In genomic region chr17:17077861-17078732, GRCh38 we compare ENCODE assay signal across 12 cellular contexts. TPM values are rescaled to one million over a fixed set of nuclear protein-coding genes. Genes with fewer than 3 reads are reported as not detected.
DNase-seq lines count a peak whose midpoint lies in the region; FAIRE-seq and TF ChIP-seq lines count a peak whose summit lies in the region.
"Had no signal": no experiment of that assay in that cellular context is flagged by ENCODE, and none has a peak within 500 bp of the region (broad histone marks: within the 10 kb centered on the region; RNA-seq: fewer than 3 reads in every experiment).

No MANE protein-coding gene starts in this region.

- H4K8ac ChIP-seq in neuronal stem cell (ENCODE audit: low read depth, low read length) = no peak overlapping the region

- no peak overlapping the region for H2BK12ac ChIP-seq in neuronal stem cell (ENCODE audit: low read length)

- no peak overlapping the region for H4K91ac ChIP-seq in neuronal stem cell (ENCODE audit: low read depth, low read length, poor library complexity)

- intact Hi-C loops in left ventricle myocardium inferior (cut with micrococcal nuclease) = no loop called here

- H3K18ac ChIP-seq in neuronal stem cell (ENCODE audit: low read length) = no peak overlapping the region

- H3K9ac ChIP-seq in neuronal stem cell (ENCODE audit: low read depth, low read length, poor library complexity) = no peak overlapping the region

- no peak overlapping the region for H2BK15ac ChIP-seq in neuronal stem cell (ENCODE audit: low read length)

- H3K27ac ChIP-seq in left ventricle myocardium inferior (replicated peaks) (peak overlapping the region; percentile 74), right atrium auricular region (no peak overlapping the region), hepatocyte (peak overlapping the region; percentile 87), neuronal stem cell (replicated peaks; ENCODE audit: low read length) (no peak overlapping the region)
- H3K27ac ChIP-seq: thyroid gland had no signal

- no peak overlapping the region for H3K14ac ChIP-seq in neuronal stem cell (ENCODE audit: low read length)

- H3K79me2 ChIP-seq in hepatocyte = peaks cover 88% of the 10 kb centered on the region

- peaks cover 4% of the 10 kb centered on the region for H3K79me1 ChIP-seq in neuronal stem cell (ENCODE audit: low read depth, low read length)

- 77% methylated on average over 15 of the region's 15 CpGs for WGBS in hepatocyte (ENCODE audit: low lambda C conversion rate, missing lambda C conversion rate)
- WGBS in neuronal stem cell (ENCODE audit: extremely low coverage in 2 of 2, insufficient read length in 2 of 2, insufficient replicate concordance in 1 of 2), 2 donors = no CpG with 5 or more reads among the region's 15 CpGs

- H3K27me3 ChIP-seq in left ventricle myocardium inferior (ENCODE audit: low read depth) (no peaks in the 10 kb centered on the region), right atrium auricular region (no peaks in the 10 kb centered on the region), hepatocyte (no peaks in the 10 kb centered on the region), neuronal stem cell (ENCODE audit: control insufficient read depth in 3 of 3, insufficient read depth in 3 of 3, low read depth in 1 of 3, low read length in 3 of 3) (no peaks in the 10 kb centered on the region), HAP-1 (ENCODE audit: low read depth) (no peaks in the 10 kb centered on the region)
- H3K27me3 ChIP-seq: thyroid gland had no signal

- H4K20me1 ChIP-seq in hepatocyte (ENCODE audit: insufficient read depth, poor library complexity, severe bottlenecking) = peaks cover 70% of the 10 kb centered on the region

- in situ Hi-C loops in HAP-1 (cut with MboI; ENCODE audit: low sequenced_read_pairs) = no loop called here

- no peak overlapping the region for H3K4ac ChIP-seq in neuronal stem cell (ENCODE audit: low read length)

- no peak overlapping the region for H2BK120ac ChIP-seq in neuronal stem cell (ENCODE audit: low read depth, low read length)

- DNase-seq in left ventricle myocardium inferior (no peak), right atrium auricular region (ENCODE audit: low spot score) (no peak), hepatocyte (ENCODE audit: low spot score) (peak; percentile 83), neuronal stem cell (ENCODE audit: low spot score) (no peak), NCI-H1092 (lab: John Stamatoyannopoulos, UW) (no peak), HAP-1 (ENCODE audit: low spot score in 2 of 2) (no peak), frontal cortex (ENCODE audit: low spot score in 2 of 2) (no peak), superior temporal gyrus (ENCODE audit: extremely low spot score) (no peak)
- DNase-seq: NCI-H1436 treated with DMSO at 0.1 percent for 48 hours, NCI-H748 treated with DMSO at 0.1 percent for 48 hours, SHP77 treated with DMSO at 0.1 percent for 48 hours, thyroid gland had no signal

- H3K4me3 ChIP-seq in left ventricle myocardium inferior (no peak overlapping the region), right atrium auricular region (no peak overlapping the region), hepatocyte (no peak overlapping the region), neuronal stem cell (ENCODE audit: low read length in 2 of 2) (peak overlapping the region in 1 of 2 donors; percentile 40), HAP-1 (no peak overlapping the region)
- H3K4me3 ChIP-seq: thyroid gland had no signal

- no peak overlapping the region for H2BK5ac ChIP-seq in neuronal stem cell (ENCODE audit: low read length)

- H3K4me1 ChIP-seq in left ventricle myocardium inferior (peaks cover 98% of the 10 kb centered on the region), right atrium auricular region (peaks cover 0 to 78% of the 10 kb centered on the region in 2 donors), hepatocyte (ENCODE audit: insufficient read depth) (peaks cover 43% of the 10 kb centered on the region), neuronal stem cell (ENCODE audit: control insufficient read depth in 2 of 2, insufficient read depth in 1 of 2, low read depth in 1 of 2, low read length in 2 of 2) (peaks cover 7 to 14% of the 10 kb centered on the region in 2 donors), HAP-1 (no peaks in the 10 kb centered on the region)

- no peak for TF ChIP-seq CTCF in left ventricle myocardium inferior (IDR thresholded peaks at IDR 0.05; ENCODE audit: borderline replicate concordance)
- TF ChIP-seq CTCF in right atrium auricular region (IDR thresholded peaks at IDR 0.05) = no peak
- no peak for TF ChIP-seq CTCF in hepatocyte (IDR thresholded peaks at IDR 0.05; ENCODE audit: poor library complexity)

- H3K36me3 ChIP-seq in left ventricle myocardium inferior = peaks cover 26% of the 10 kb centered on the region
- peaks cover 28% of the 10 kb centered on the region for H3K36me3 ChIP-seq in right atrium auricular region
- H3K36me3 ChIP-seq in hepatocyte (replicated peaks; ENCODE audit: insufficient read depth, low read depth) = no peaks in the 10 kb centered on the region
- peaks cover 11 to 57% of the 10 kb centered on the region in 2 donors for H3K36me3 ChIP-seq in neuronal stem cell (replicated peaks in 1 of 2; ENCODE audit: control insufficient read depth in 2 of 2, insufficient read depth in 2 of 2, low read length in 2 of 2)
- peaks cover 35% of the 10 kb centered on the region for H3K36me3 ChIP-seq in HAP-1 (replicated peaks)

- no peak overlapping the region for H2AK5ac ChIP-seq in neuronal stem cell (ENCODE audit: low read depth, low read length)

- H3K9me2 ChIP-seq in hepatocyte (replicated peaks; ENCODE audit: insufficient read depth) = no peaks in the 10 kb centered on the region

- H2AFZ ChIP-seq in hepatocyte (no peak overlapping the region), neuronal stem cell (ENCODE audit: low read length) (no peak overlapping the region)

- H3K9me3 ChIP-seq in left ventricle myocardium inferior (replicated peaks) (no peaks in the 10 kb centered on the region), right atrium auricular region (no peaks in the 10 kb centered on the region), hepatocyte (ENCODE audit: low read depth) (no peaks in the 10 kb centered on the region), neuronal stem cell (replicated peaks in 1 of 2; ENCODE audit: control insufficient read depth in 2 of 2, insufficient read depth in 1 of 2, low read depth in 1 of 2, low read length in 2 of 2) (no peaks in the 10 kb centered on the region), HAP-1 (no peaks in the 10 kb centered on the region)
- H3K9me3 ChIP-seq: thyroid gland had no signal

- H3K4me2 ChIP-seq in hepatocyte (peak overlapping the region; percentile 21), neuronal stem cell (ENCODE audit: insufficient read depth, low read length, poor library complexity, severe bottlenecking) (no peak overlapping the region)

- FAIRE-seq in frontal cortex (lab: Jason Lieb, UNC) = no peak

- peak overlapping the region; percentile 20 for H3K23ac ChIP-seq in neuronal stem cell (ENCODE audit: low read depth, low read length, poor library complexity)

RNA-seq across cellular contexts. Expression of gene MPRIP, which starts 35.8 kb away (rescaled TPM):
- total RNA-seq in left ventricle myocardium inferior (350 TPM), right atrium auricular region (100 to 1,000 TPM; 102 to 145 TPM), hepatocyte (80.1 and 202 TPM in 2 replicates), frontal cortex (131 TPM)
- 91.7 and 123 TPM in 2 replicates for polyA plus RNA-seq in hepatocyte
- 67.7 TPM for polyA plus RNA-seq in neuronal stem cell (2013, experiment 1 of 2)
- 72.4 TPM for polyA plus RNA-seq in neuronal stem cell (2013, experiment 2 of 2)

Comparison
In these comparisons a context has a peak if more than half of its experiments do, and no peak if none do; other contexts are left out.
1. H3K27ac ChIP-seq: peak in left ventricle myocardium inferior (single experiment) and hepatocyte (single experiment); none in right atrium auricular region (0 of 2) and neuronal stem cell (single experiment).